1 cellular context compared by ENCODE assay signal in genomic region chr6:26335631-26336323, GRCh38.
TF ChIP-seq lines count a peak whose summit lies in the region.

No MANE protein-coding gene starts in this region.

TF ChIP-seq in WTC11, 78 proteins besides CTCF, POLR2A, EP300 and RAD21 (continued from another document):
- TF ChIP-seq ATF6 (CRISPR knock-in tag; IDR thresholded peaks at IDR 0.05) (no peak), ZNF416 (CRISPR knock-in tag; IDR thresholded peaks at IDR 0.05) (no peak), SOX15 (CRISPR knock-in tag; IDR thresholded peaks at IDR 0.05) (no peak), ZNF263 (CRISPR knock-in tag; IDR thresholded peaks at IDR 0.05; ENCODE audit: low read depth) (no peak), ELF4 (CRISPR knock-in tag; IDR thresholded peaks at IDR 0.05; ENCODE audit: low read depth) (no peak), SMAD3 (CRISPR knock-in tag; IDR thresholded peaks at IDR 0.05; ENCODE audit: borderline replicate concordance) (no peak), OVOL2 (CRISPR knock-in tag; IDR thresholded peaks at IDR 0.05; ENCODE audit: borderline replicate concordance) (no peak), KAT7 (CRISPR knock-in tag; IDR thresholded peaks at IDR 0.05; ENCODE audit: borderline replicate concordance) (no peak), MYBL2 (CRISPR knock-in tag; IDR thresholded peaks at IDR 0.05) (no peak), GRHL2 (CRISPR knock-in tag; IDR thresholded peaks at IDR 0.05; ENCODE audit: insufficient replicate concordance, severe bottlenecking) (no peak), TEAD1 (CRISPR knock-in tag; IDR thresholded peaks at IDR 0.05) (no peak), AR (CRISPR knock-in tag; IDR thresholded peaks at IDR 0.05) (no peak), ARID4B (CRISPR knock-in tag; IDR thresholded peaks at IDR 0.05; ENCODE audit: borderline replicate concordance) (no peak), NR2C2 (CRISPR knock-in tag; IDR thresholded peaks at IDR 0.05) (no peak), ZMAT4 (CRISPR knock-in tag; IDR thresholded peaks at IDR 0.05) (no peak)
TF ChIP-seq in WTC11: peak in this region for 0.
